Comparison of ENCODE assay signal across 13 cellular contexts in the genomic region with DNA sequence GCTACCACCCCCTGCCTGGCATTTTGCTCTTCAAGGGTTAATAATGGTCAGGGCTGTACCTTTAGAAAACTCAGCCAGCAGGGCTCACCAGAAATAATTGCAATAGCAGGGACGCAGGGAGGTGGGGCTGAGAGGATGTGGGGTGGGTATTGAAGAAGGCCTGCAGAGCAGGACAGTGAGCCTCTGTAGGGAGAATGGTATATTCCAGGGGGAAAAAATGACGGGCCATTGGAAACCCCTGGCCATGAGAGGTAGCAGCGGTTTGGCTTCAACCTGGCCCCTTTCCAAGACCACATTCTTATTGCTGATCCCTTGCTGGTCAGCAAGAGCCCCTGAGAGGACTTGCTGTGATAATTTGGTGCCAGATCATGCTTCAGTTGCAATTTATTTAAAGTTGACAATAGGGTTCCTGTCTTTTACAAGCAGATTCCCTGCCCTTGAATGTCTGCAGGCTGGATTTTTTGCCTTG. TPM values are rescaled to one million over a fixed set of nuclear protein-coding genes. Genes with fewer than 3 reads are reported as not detected.
DNase-seq lines count a peak whose midpoint lies in the region; TF ChIP-seq lines count a peak whose summit lies in the region.
"Had no signal": no experiment of that assay in that cellular context is flagged by ENCODE, and none has a peak within 500 bp of the region (broad histone marks: within the 10 kb centered on the region; RNA-seq: fewer than 3 reads in every experiment).

No MANE protein-coding gene starts in this region.

- H3K4me3 ChIP-seq in hepatocyte: no peak overlapping the region
- H3K4me3 ChIP-seq: gastrocnemius medialis, upper lobe of left lung had no signal

- 21% methylated on average over 3 of the region's 3 CpGs for WGBS in hepatocyte (ENCODE audit: low lambda C conversion rate, missing lambda C conversion rate)

- intact Hi-C loops in posterior vena cava (cut with DNase I): no loop called here

- H3K9me2 ChIP-seq in hepatocyte (replicated peaks; ENCODE audit: insufficient read depth): no peaks in the 10 kb centered on the region

- no peak overlapping the region for H3K4me2 ChIP-seq in hepatocyte

- H3K4me1 ChIP-seq in hepatocyte (ENCODE audit: insufficient read depth): peaks cover 7% of the 10 kb centered on the region

- H3K27me3 ChIP-seq in hepatocyte: no peaks in the 10 kb centered on the region
- H3K27me3 ChIP-seq: gastrocnemius medialis, upper lobe of left lung had no signal

- peak overlapping the region; percentile 12 for H3K27ac ChIP-seq in hepatocyte
- H3K27ac ChIP-seq: C4-2B, gastrocnemius medialis, RWPE1, upper lobe of left lung had no signal

- H3K9me3 ChIP-seq in hepatocyte (ENCODE audit: low read depth): no peaks in the 10 kb centered on the region
- H3K9me3 ChIP-seq: gastrocnemius medialis, upper lobe of left lung had no signal

- no peak overlapping the region for H2AFZ ChIP-seq in hepatocyte

- no peak for TF ChIP-seq CTCF in hepatocyte (IDR thresholded peaks at IDR 0.05; ENCODE audit: poor library complexity)

- DNase-seq in COR-L47 (lab: John Stamatoyannopoulos, UW): peak; percentile 94
- peak; percentile 48 for DNase-seq in HT1080 (ENCODE audit: low read depth)
- peak; percentile 39 for DNase-seq in OCI-M1 (lab: John Stamatoyannopoulos, UW)
- no peak for DNase-seq in hepatocyte (ENCODE audit: low spot score)
- DNase-seq in GOT3 (lab: John Stamatoyannopoulos, UW): no peak
- no peak for DNase-seq in NK-92 treated with Interleukin-12 subunit alpha and Interleukin-12 subunit beta, amount 100 ng/mL, for 24 hours (lab: John Stamatoyannopoulos, UW)
- DNase-seq in posterior vena cava (ENCODE audit: low spot score): no peak
- DNase-seq in KG1 (lab: John Stamatoyannopoulos, UW): no peak
- DNase-seq: activated T-cell treated with anti-CD3 and anti-CD28 coated beads, Interleukin-2, amount 50 U/mL, for 48 hours; gastrocnemius medialis; upper lobe of left lung had no signal

- H3K36me3 ChIP-seq in hepatocyte (replicated peaks; ENCODE audit: insufficient read depth, low read depth): no peaks in the 10 kb centered on the region
- H3K36me3 ChIP-seq: gastrocnemius medialis, upper lobe of left lung had no signal

- no peaks in the 10 kb centered on the region for H3K79me2 ChIP-seq in hepatocyte

- H4K20me1 ChIP-seq in hepatocyte (ENCODE audit: insufficient read depth, poor library complexity, severe bottlenecking): no peaks in the 10 kb centered on the region

RNA-seq across cellular contexts. Expression of gene CTNNA1, which starts 36.7 kb away (rescaled TPM):
- 240 and 246 TPM in 2 replicates for total RNA-seq in HT1080 (2014; rRNA removed; shearing (Covaris generic))
- polyA plus RNA-seq in HT1080 (2015; cell fraction: cytosol; rRNA removed): 192 and 202 TPM in 2 replicates
- polyA plus RNA-seq in HT1080 (2015; cell fraction: nucleus; rRNA removed): 424 and 446 TPM in 2 replicates
- total RNA-seq in hepatocyte: 335 and 349 TPM in 2 replicates
- 134 and 152 TPM in 2 replicates for polyA plus RNA-seq in hepatocyte
- total RNA-seq in posterior vena cava: 100 to 1,000 TPM; 361 to 439 TPM

Comparison
In these comparisons a context has a peak if more than half of its experiments do, and no peak if none do; other contexts are left out.
1. DNase-seq: peak in COR-L47 (single experiment), HT1080 (single experiment) and OCI-M1 (single experiment); none in hepatocyte (single experiment), GOT3 (single experiment), NK-92 treated with Interleukin-12 subunit alpha and Interleukin-12 subunit beta, amount 100 ng/mL, for 24 hours (single experiment), posterior vena cava (single experiment) and KG1 (single experiment).